Comparison of ENCODE assay signal across 12 cellular contexts in the genomic region with DNA sequence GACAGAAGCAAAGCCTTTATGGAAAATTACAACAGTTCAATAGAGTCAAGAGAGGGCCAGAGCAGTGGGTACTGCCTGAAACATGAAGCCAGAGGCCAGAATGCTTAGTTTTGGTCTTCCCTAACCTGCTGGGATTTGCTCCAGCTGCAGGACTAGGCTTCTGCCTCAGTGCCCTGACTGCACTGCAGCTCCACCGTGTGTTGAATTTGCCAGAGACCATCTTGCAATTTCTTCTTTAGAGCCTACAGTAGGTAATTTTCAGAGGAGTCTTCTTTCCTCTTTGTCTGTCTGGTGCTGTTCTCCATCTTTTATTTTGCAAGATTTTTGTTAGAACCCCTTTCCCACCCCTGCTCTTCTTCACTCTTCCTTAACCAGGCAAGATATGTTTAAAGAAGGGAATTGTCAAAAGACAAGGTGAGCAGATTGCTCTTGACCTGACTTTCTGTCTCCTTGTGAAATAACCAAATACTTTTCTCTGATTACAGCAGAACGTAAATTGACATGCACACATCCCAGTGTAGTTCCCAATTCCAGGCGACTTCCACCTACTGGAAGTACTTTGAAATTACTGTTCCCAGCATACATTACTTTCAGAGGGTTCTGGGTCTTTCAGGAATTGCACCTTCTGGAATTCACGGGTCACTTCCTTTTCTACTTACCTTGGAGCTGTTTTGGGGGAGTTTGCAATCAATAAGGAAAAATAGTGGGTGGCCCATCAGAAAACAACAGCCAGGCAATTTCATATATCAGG.
DNase-seq lines count a peak whose midpoint lies in the region; ATAC-seq and TF ChIP-seq lines count a peak whose summit lies in the region.
"Had no signal": no experiment of that assay in that cellular context is flagged by ENCODE, and none has a peak within 500 bp of the region (broad histone marks: within the 10 kb centered on the region; RNA-seq: fewer than 3 reads in every experiment).

No MANE protein-coding gene starts in this region.

- no peaks in the 10 kb centered on the region for H3K27me3 ChIP-seq in MG63
- H3K27me3 ChIP-seq: testis had no signal

- H3K36me3 Mint-ChIP-seq in mesothelial cell of epicardium = no peaks in the 10 kb centered on the region
- H3K36me3 Mint-ChIP-seq: activated naive CD4-positive, alpha-beta T cell treated with anti-CD3 and anti-CD28 coated beads, Interleukin-2, amount 50 U/mL, for 72 hours had no signal

- no peak overlapping the region for H3K4me3 ChIP-seq in MG63
- no peak overlapping the region for H3K4me3 ChIP-seq in cardiac fibroblast (replicated peaks in 1 of 2; ENCODE audit: low read depth in 2 of 2, low read length in 2 of 2)
- H3K4me3 ChIP-seq: mucosa of descending colon, testis had no signal

- no peak for ATAC-seq in GM19463 (IDR thresholded peaks at IDR 0.05; ENCODE audit: unreplicated experiment)
- no peak for ATAC-seq in GM18502 (IDR thresholded peaks at IDR 0.05; ENCODE audit: poor library complexity, unreplicated experiment)
- ATAC-seq: activated naive CD4-positive, alpha-beta T cell treated with anti-CD3 and anti-CD28 coated beads, Interleukin-2, amount 50 U/mL, for 72 hours; mucosa of descending colon had no signal

- H3K4me1 Mint-ChIP-seq in mesothelial cell of epicardium = no peaks in the 10 kb centered on the region

- H3K4me3 Mint-ChIP-seq in mesothelial cell of epicardium = no peak overlapping the region

- H3K9me3 Mint-ChIP-seq in mesothelial cell of epicardium = no peaks in the 10 kb centered on the region
- H3K9me3 Mint-ChIP-seq: activated naive CD4-positive, alpha-beta T cell treated with anti-CD3 and anti-CD28 coated beads, Interleukin-2, amount 50 U/mL, for 72 hours had no signal

- no peaks in the 10 kb centered on the region; the same call in 1 of the 2 replicates for H3K9me3 ChIP-seq in MG63
- H3K9me3 ChIP-seq: mucosa of descending colon, testis had no signal

- H3K27me3 Mint-ChIP-seq in mesothelial cell of epicardium (ENCODE audit: low read depth) = peaks cover 51% of the 10 kb centered on the region

- TF ChIP-seq CTCF in cardiac fibroblast (IDR thresholded peaks at IDR 0.05; ENCODE audit: low read depth, low read length) = peak; percentile 19
- peak; percentile 32 for TF ChIP-seq CTCF in mesothelial cell of epicardium (IDR thresholded peaks at IDR 0.05; ENCODE audit: unreplicated experiment)

- H3K27ac Mint-ChIP-seq in mesothelial cell of epicardium = no peak overlapping the region
- H3K27ac Mint-ChIP-seq: activated naive CD4-positive, alpha-beta T cell treated with anti-CD3 and anti-CD28 coated beads, Interleukin-2, amount 50 U/mL, for 72 hours had no signal

- H3K36me3 ChIP-seq in MG63 = no peaks in the 10 kb centered on the region

- DNase-seq in ELF-1 (ENCODE audit: low read depth, low spot score) (peak; percentile 32), MG63 (peak; percentile 6), cardiac fibroblast (ENCODE audit: low read depth in 2 of 2) (peak; percentile 7 to 25), mesothelial cell of epicardium (ENCODE audit: low spot score in 2 of 2, unreplicated experiment in 2 of 2) (no peak), T-helper 2 cell (no peak), RPMI8226 (no peak)
- DNase-seq: activated CD4-positive, CD25-positive, alpha-beta regulatory T cell; mucosa of descending colon; testis had no signal

Comparison
In these comparisons a context has a peak if more than half of its experiments do, and no peak if none do; other contexts are left out.
1. DNase-seq: peak in ELF-1 (single experiment), MG63 (single experiment) and cardiac fibroblast (2 of 2); none in mesothelial cell of epicardium (0 of 2), T-helper 2 cell (0 of 5) and RPMI8226 (single experiment).